ENCODE assay signal across 39 cellular contexts in genomic region chr18:63940008-63940407, GRCh38. TPM values are rescaled to one million over a fixed set of nuclear protein-coding genes. Genes with fewer than 3 reads are reported as not detected.
"Had no signal": no experiment of that assay in that cellular context is flagged by ENCODE, and none has a peak within 500 bp of the region (broad histone marks: within the 10 kb centered on the region; RNA-seq: fewer than 3 reads in every experiment).

No MANE protein-coding gene starts in this region.

- H3K9me3 ChIP-seq: adrenal gland, body of pancreas had no signal

- H3K27ac Mint-ChIP-seq: activated B cell treated with CpG ODN at 0.5 μM for 24 hours; activated CD4-positive, alpha-beta memory T cell treated with anti-CD3 and anti-CD28 coated beads for 36 hours; activated CD4-positive, alpha-beta T cell treated with anti-CD3 and anti-CD28 coated beads, Interleukin-2, amount 10 ng/mL, durations not matched to agents 24 days and 14 days; activated CD8-positive, alpha-beta T cell treated with anti-CD3 and anti-CD28 coated beads for 36 hours; activated naive CD4-positive, alpha-beta T cell treated with anti-CD3 and anti-CD28 coated beads for 36 hours; activated naive CD4-positive, alpha-beta T cell treated with anti-CD3 and anti-CD28 coated beads, Interleukin-2, amount 50 U/mL, for 72 hours; activated naive CD8-positive, alpha-beta T cell treated with anti-CD3 and anti-CD28 coated beads for 36 hours; activated T-cell treated with anti-CD3 and anti-CD28 coated beads, Interleukin-2, amount 50 U/mL, for 72 hours; activated T-helper 1 cell treated with anti-CD3 and anti-CD28 coated beads, Interleukin-12 subunit alpha, Interleukin-12 subunit beta, Interleukin-2, Interleukin-4 antibody, amounts not matched to agents 30 ng/mL and 10 ng/mL and 1 ng/mL, durations not matched to agents 14 hours and 24 hours and 36 hours; activated T-helper 17 cell treated with anti-CD3 and anti-CD28 coated beads, Interleukin-2, amount 50 U/mL, for 72 hours; T-helper 1 cell treated with Interleukin-12 subunit alpha and Interleukin-12 subunit beta and Interleukin-4 antibody, amounts not matched to agents 30 μg/mL and 1 μg/mL, for 36 hours; T-helper 2 cell treated with Interferon-gamma antibody and Interleukin-4, amounts not matched to agents 5 μg/mL and 100 μg/mL, for 36 hours had no signal

- DNase-seq: activated B cell treated with CpG ODN at 0.5 μM for 24 hours; activated CD4-positive, alpha-beta memory T cell treated with anti-CD3 and anti-CD28 coated beads for 36 hours; activated CD4-positive, alpha-beta T cell treated with anti-CD3 and anti-CD28 coated beads for 4 hours; activated CD4-positive, alpha-beta T cell treated with anti-CD3 and anti-CD28 coated beads, Interleukin-2, amount 10 ng/mL, durations not matched to agents 24 days and 14 days; activated CD4-positive, alpha-beta T cell treated with anti-CD3 and anti-CD28 coated beads, Interleukin-2, amount 50 U/mL, for 1 hour; activated CD4-positive, alpha-beta T cell treated with anti-CD3 and anti-CD28 coated beads, Interleukin-2, amount 50 U/mL, for 4 hours; activated CD4-positive, CD25-positive, alpha-beta regulatory T cell treated with anti-CD3 and anti-CD28 coated beads, Interleukin-2, amount 50 U/mL, for 72 hours; activated CD8-positive, alpha-beta memory T cell treated with anti-CD3 and anti-CD28 coated beads, Interleukin-2, amount 50 U/mL, for 4 hours; activated CD8-positive, alpha-beta T cell treated with anti-CD3 and anti-CD28 coated beads for 36 hours; activated effector memory CD4-positive, alpha-beta T cell treated with anti-CD3 and anti-CD28 coated beads, Interleukin-2, amount 50 U/mL, for 16 hours; activated gamma-delta T cell treated with Interleukin-2 at 50 U/mL for 16 hours; activated naive CD4-positive, alpha-beta T cell; activated naive CD4-positive, alpha-beta T cell treated with anti-CD3 and anti-CD28 coated beads for 36 hours; activated naive CD4-positive, alpha-beta T cell treated with anti-CD3 and anti-CD28 coated beads, Interleukin-2, amount 50 U/mL, for 16 hours; activated naive CD8-positive, alpha-beta T cell treated with anti-CD3 and anti-CD28 coated beads for 36 hours; activated T-cell treated with anti-CD3 and anti-CD28 coated beads for 4 hours; activated T-cell treated with anti-CD3 and anti-CD28 coated beads, Interleukin-2, amount 50 U/mL, for 1 hour; activated T-cell treated with anti-CD3 and anti-CD28 coated beads, Interleukin-2, amount 50 U/mL, for 4 hours; activated T-cell treated with anti-CD3 and anti-CD28 coated beads, Interleukin-2, amount 50 U/mL, for 72 hours; adrenal gland; amniotic stem cell; aorta; body of pancreas; brain microvascular endothelial cell; central memory CD4-positive, alpha-beta T cell; T-helper 2 cell; T-helper 9 cell had no signal

- H3K27ac ChIP-seq: adrenal gland, body of pancreas, brain microvascular endothelial cell, breast epithelium, VCaP had no signal

- H3K4me1 ChIP-seq: breast epithelium had no signal

- H3K9me3 Mint-ChIP-seq: activated B cell treated with CpG ODN at 0.5 μM for 24 hours; activated CD4-positive, alpha-beta memory T cell treated with anti-CD3 and anti-CD28 coated beads for 36 hours; activated CD8-positive, alpha-beta T cell treated with anti-CD3 and anti-CD28 coated beads for 36 hours; activated naive CD4-positive, alpha-beta T cell treated with anti-CD3 and anti-CD28 coated beads for 36 hours; activated naive CD4-positive, alpha-beta T cell treated with anti-CD3 and anti-CD28 coated beads, Interleukin-2, amount 50 U/mL, for 72 hours; activated naive CD8-positive, alpha-beta T cell treated with anti-CD3 and anti-CD28 coated beads for 36 hours; activated T-cell treated with anti-CD3 and anti-CD28 coated beads, Interleukin-2, amount 50 U/mL, for 4 hours; activated T-cell treated with anti-CD3 and anti-CD28 coated beads, Interleukin-2, amount 50 U/mL, for 72 hours; activated T-helper 1 cell treated with anti-CD3 and anti-CD28 coated beads, Interleukin-12 subunit alpha, Interleukin-12 subunit beta, Interleukin-2, Interleukin-4 antibody, amounts not matched to agents 30 ng/mL and 10 ng/mL and 1 ng/mL, durations not matched to agents 14 hours and 24 hours and 36 hours; activated T-helper 17 cell treated with anti-CD3 and anti-CD28 coated beads, Interleukin-2, amount 50 U/mL, for 72 hours; T-helper 2 cell treated with Interferon-gamma antibody and Interleukin-4, amounts not matched to agents 5 μg/mL and 100 μg/mL, for 36 hours had no signal

- FAIRE-seq: astrocyte, TTC549 had no signal

- H3K36me3 Mint-ChIP-seq: activated CD4-positive, alpha-beta memory T cell treated with anti-CD3 and anti-CD28 coated beads for 36 hours; activated naive CD8-positive, alpha-beta T cell treated with anti-CD3 and anti-CD28 coated beads for 36 hours had no signal

- ATAC-seq: activated CD8-positive, alpha-beta T cell treated with anti-CD3 and anti-CD28 coated beads for 36 hours; activated naive CD4-positive, alpha-beta T cell treated with anti-CD3 and anti-CD28 coated beads, Interleukin-2, amount 50 U/mL, for 72 hours; activated T-cell treated with anti-CD3 and anti-CD28 coated beads, Interleukin-2, amount 50 U/mL, for 4 hours; activated T-cell treated with anti-CD3 and anti-CD28 coated beads, Interleukin-2, amount 50 U/mL, for 72 hours; activated T-helper 17 cell treated with anti-CD3 and anti-CD28 coated beads, Interleukin-2, amount 50 U/mL, for 72 hours; body of pancreas had no signal

- H3K4me3 ChIP-seq: adrenal gland, body of pancreas, breast epithelium had no signal

- H3K4me1 Mint-ChIP-seq: activated T-helper 17 cell treated with anti-CD3 and anti-CD28 coated beads, Interleukin-2, amount 50 U/mL, for 72 hours had no signal

- H3K36me3 ChIP-seq: adrenal gland, brain microvascular endothelial cell, breast epithelium had no signal

- H3K4me3 Mint-ChIP-seq: activated B cell treated with CpG ODN at 0.5 μM for 24 hours; activated CD4-positive, alpha-beta memory T cell treated with anti-CD3 and anti-CD28 coated beads for 36 hours; activated CD4-positive, alpha-beta T cell treated with anti-CD3 and anti-CD28 coated beads, Interleukin-2, amount 10 ng/mL, durations not matched to agents 24 days and 14 days; activated CD8-positive, alpha-beta T cell treated with anti-CD3 and anti-CD28 coated beads for 36 hours; activated naive CD4-positive, alpha-beta T cell treated with anti-CD3 and anti-CD28 coated beads for 36 hours; activated naive CD8-positive, alpha-beta T cell treated with anti-CD3 and anti-CD28 coated beads for 36 hours; activated T-cell treated with anti-CD3 and anti-CD28 coated beads, Interleukin-2, amount 50 U/mL, for 4 hours; activated T-cell treated with anti-CD3 and anti-CD28 coated beads, Interleukin-2, amount 50 U/mL, for 72 hours; activated T-helper 1 cell treated with anti-CD3 and anti-CD28 coated beads, Interleukin-12 subunit alpha, Interleukin-12 subunit beta, Interleukin-2, Interleukin-4 antibody, amounts not matched to agents 30 ng/mL and 10 ng/mL and 1 ng/mL, durations not matched to agents 14 hours and 24 hours and 36 hours; activated T-helper 17 cell treated with anti-CD3 and anti-CD28 coated beads, Interleukin-2, amount 50 U/mL, for 72 hours; T-helper 1 cell treated with Interleukin-12 subunit alpha and Interleukin-12 subunit beta and Interleukin-4 antibody, amounts not matched to agents 30 μg/mL and 1 μg/mL, for 36 hours; T-helper 2 cell treated with Interferon-gamma antibody and Interleukin-4, amounts not matched to agents 5 μg/mL and 100 μg/mL, for 36 hours had no signal

RNA-seq across cellular contexts. Expression of gene HMSD, which starts 9.1 kb away (rescaled TPM):
- total RNA-seq: body of pancreas, cerebellum had no signal

RNA-seq across cellular contexts. Expression of gene SERPINB10, which starts 32.2 kb away (rescaled TPM):
- total RNA-seq: activated B cell treated with CpG ODN at 0.5 μM for 24 hours; activated CD4-positive, alpha-beta memory T cell treated with anti-CD3 and anti-CD28 coated beads for 36 hours; activated CD4-positive, alpha-beta T cell treated with anti-CD3 and anti-CD28 coated beads, Interleukin-2, amount 10 ng/mL, durations not matched to agents 24 days and 14 days; activated CD8-positive, alpha-beta memory T cell treated with anti-CD3 and anti-CD28 coated beads for 36 hours; activated CD8-positive, alpha-beta T cell treated with anti-CD3 and anti-CD28 coated beads for 36 hours; activated naive CD4-positive, alpha-beta T cell treated with anti-CD3 and anti-CD28 coated beads for 36 hours; activated naive CD4-positive, alpha-beta T cell treated with anti-CD3 and anti-CD28 coated beads, Interleukin-2, amount 50 U/mL, for 72 hours; activated T-helper 1 cell treated with anti-CD3 and anti-CD28 coated beads, Interleukin-12 subunit alpha, Interleukin-12 subunit beta, Interleukin-2, Interleukin-4 antibody, amounts not matched to agents 30 ng/mL and 10 ng/mL and 1 ng/mL, durations not matched to agents 14 hours and 24 hours and 36 hours; activated T-helper 17 cell treated with anti-CD3 and anti-CD28 coated beads, Interleukin-2, amount 50 U/mL, for 72 hours; adrenal gland; aorta; astrocyte; body of pancreas; cardiac septum; cerebellum had no signal
- polyA plus RNA-seq: adrenal gland, aorta had no signal

RNA-seq across cellular contexts. Expression of gene SERPINB2, which starts 52.5 kb away (rescaled TPM):
- total RNA-seq: activated CD4-positive, alpha-beta memory T cell treated with anti-CD3 and anti-CD28 coated beads for 36 hours; activated CD4-positive, alpha-beta T cell treated with anti-CD3 and anti-CD28 coated beads, Interleukin-2, amount 10 ng/mL, durations not matched to agents 24 days and 14 days; activated CD8-positive, alpha-beta memory T cell treated with anti-CD3 and anti-CD28 coated beads for 36 hours; activated CD8-positive, alpha-beta T cell treated with anti-CD3 and anti-CD28 coated beads for 36 hours; activated naive CD4-positive, alpha-beta T cell treated with anti-CD3 and anti-CD28 coated beads for 36 hours; activated naive CD4-positive, alpha-beta T cell treated with anti-CD3 and anti-CD28 coated beads, Interleukin-2, amount 50 U/mL, for 72 hours; activated naive CD8-positive, alpha-beta T cell treated with anti-CD3 and anti-CD28 coated beads for 36 hours; activated T-cell treated with anti-CD3 and anti-CD28 coated beads, Interleukin-2, amount 50 U/mL, for 72 hours; activated T-helper 1 cell treated with anti-CD3 and anti-CD28 coated beads, Interleukin-12 subunit alpha, Interleukin-12 subunit beta, Interleukin-2, Interleukin-4 antibody, amounts not matched to agents 30 ng/mL and 10 ng/mL and 1 ng/mL, durations not matched to agents 14 hours and 24 hours and 36 hours; activated T-helper 17 cell treated with anti-CD3 and anti-CD28 coated beads, Interleukin-2, amount 50 U/mL, for 72 hours; cardiac septum; cerebellum had no signal
